8 cellular contexts compared by ENCODE assay signal in genomic region chrX:77788050-77788449, GRCh38.
DNase-seq lines count a peak whose midpoint lies in the region; ATAC-seq lines count a peak whose summit lies in the region.

No MANE protein-coding gene starts in this region.

- ATAC-seq in stimulated activated naive CD8-positive, alpha-beta T cell treated with anti-CD3 and anti-CD28 coated beads, Interleukin-15, Interleukin-2, amounts not matched to agents 100 U/mL and 50 U/mL, for 24 hours: peak; percentile 58

- peak overlapping the region; percentile 74 for H3K4me3 Mint-ChIP-seq in T-helper 1 cell treated with Interleukin-12 subunit alpha and Interleukin-12 subunit beta and Interleukin-4 antibody, amounts not matched to agents 30 μg/mL and 1 μg/mL, for 36 hours

- H3K27me3 Mint-ChIP-seq in T-helper 1 cell treated with Interleukin-12 subunit alpha and Interleukin-12 subunit beta and Interleukin-4 antibody, amounts not matched to agents 30 μg/mL and 1 μg/mL, for 36 hours (ENCODE audit: low read depth): no peaks in the 10 kb centered on the region

- peaks cover 24% of the 10 kb centered on the region for H3K4me1 Mint-ChIP-seq in T-helper 1 cell treated with Interleukin-12 subunit alpha and Interleukin-12 subunit beta and Interleukin-4 antibody, amounts not matched to agents 30 μg/mL and 1 μg/mL, for 36 hours (ENCODE audit: low read depth)

- DNase-seq in SHP77 treated with DMSO at 0.1 percent for 48 hours (lab: John Stamatoyannopoulos, UW): peak; percentile 4
- DNase-seq in SHP77 (lab: John Stamatoyannopoulos, UW): no peak
- DNase-seq in glomerular visceral epithelial cell (ENCODE audit: extremely low spot score): peak; percentile 25
- no peak for DNase-seq in stimulated activated naive CD8-positive, alpha-beta T cell treated with anti-CD3 and anti-CD28 coated beads, Interleukin-15, Interleukin-2, amounts not matched to agents 100 U/mL and 50 U/mL, for 24 hours
- DNase-seq in stimulated activated CD4-positive, alpha-beta T cell treated with anti-CD3 and anti-CD28 coated beads, Interleukin-12 subunit alpha, Interleukin-12 subunit beta, amount 100 ng/mL, for 4 hours: no peak
- DNase-seq in stimulated activated CD4-positive, alpha-beta T cell treated with anti-CD3 and anti-CD28 coated beads, Interleukin-4, amount 100 ng/mL, for 4 hours: no peak
- no peak for DNase-seq in NCI-H748 (lab: John Stamatoyannopoulos, UW; ENCODE audit: unreplicated experiment)

- peaks cover 5% of the 10 kb centered on the region for H3K36me3 Mint-ChIP-seq in T-helper 1 cell treated with Interleukin-12 subunit alpha and Interleukin-12 subunit beta and Interleukin-4 antibody, amounts not matched to agents 30 μg/mL and 1 μg/mL, for 36 hours (ENCODE audit: low read depth)

- H3K9me3 Mint-ChIP-seq in T-helper 1 cell treated with Interleukin-12 subunit alpha and Interleukin-12 subunit beta and Interleukin-4 antibody, amounts not matched to agents 30 μg/mL and 1 μg/mL, for 36 hours: no peaks in the 10 kb centered on the region

- H3K27ac Mint-ChIP-seq in T-helper 1 cell treated with Interleukin-12 subunit alpha and Interleukin-12 subunit beta and Interleukin-4 antibody, amounts not matched to agents 30 μg/mL and 1 μg/mL, for 36 hours: peak overlapping the region; percentile 85

Comparison
In these comparisons a context has a peak if more than half of its experiments do, and no peak if none do; other contexts are left out.
1. DNase-seq: peak in SHP77 treated with DMSO at 0.1 percent for 48 hours (single experiment) and glomerular visceral epithelial cell (single experiment); none in SHP77 (0 of 2), stimulated activated naive CD8-positive, alpha-beta T cell treated with anti-CD3 and anti-CD28 coated beads, Interleukin-15, Interleukin-2, amounts not matched to agents 100 U/mL and 50 U/mL, for 24 hours (single experiment), stimulated activated CD4-positive, alpha-beta T cell treated with anti-CD3 and anti-CD28 coated beads, Interleukin-12 subunit alpha, Interleukin-12 subunit beta, amount 100 ng/mL, for 4 hours (single experiment), stimulated activated CD4-positive, alpha-beta T cell treated with anti-CD3 and anti-CD28 coated beads, Interleukin-4, amount 100 ng/mL, for 4 hours (0 of 2) and NCI-H748 (single experiment).